Comparison of ENCODE assay signal across 2 cellular contexts in the genomic region with DNA sequence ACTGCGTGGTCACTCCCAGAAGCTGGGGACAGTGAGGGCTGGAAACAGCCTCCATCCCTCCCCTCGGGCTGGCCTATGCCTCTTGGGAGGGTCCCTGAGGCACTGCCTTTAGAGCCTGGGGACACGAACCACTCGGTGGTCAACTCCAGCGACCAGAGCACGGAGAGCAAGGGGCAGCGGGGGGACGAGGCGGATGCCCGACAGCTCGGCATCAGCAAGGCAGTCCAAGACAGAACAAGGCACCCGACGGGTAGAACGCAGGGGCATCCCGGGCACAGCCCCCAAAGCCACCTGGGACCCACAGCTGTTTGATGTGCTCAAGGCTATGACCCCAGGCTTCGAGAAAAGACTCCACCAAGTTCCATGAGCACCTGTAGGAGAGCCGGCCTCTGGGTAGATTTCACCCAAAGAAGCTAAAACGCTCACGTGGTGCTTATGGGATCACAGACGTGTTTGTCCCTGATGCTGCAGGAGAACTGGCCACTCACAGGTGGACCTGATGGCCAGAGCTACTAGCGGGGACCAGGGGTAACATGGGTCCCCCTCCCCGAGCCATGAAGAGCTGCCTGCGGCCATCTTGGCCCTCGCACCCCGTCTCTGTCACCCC.
A peak's percentile ranks its signal among the peaks of the same experiment; 100 is the strongest.
TF ChIP-seq lines count a peak whose summit lies in the region.

No MANE protein-coding gene starts in this region.

TF ChIP-seq in HepG2, 621 proteins besides CTCF, POLR2A, EP300 and RAD21:
- TF ChIP-seq ZNF687 (CRISPR knock-in tag; IDR thresholded peaks at IDR 0.05) (0 out of 2 replicates have a peak, but pooled peaks have one; percentile 7), ELF4 (CRISPR knock-in tag; IDR thresholded peaks at IDR 0.05; ENCODE audit: borderline replicate concordance) (no peak)

TF ChIP-seq in GM23338, 12 proteins besides CTCF, POLR2A, EP300 and RAD21:
- no peak for TF ChIP-seq STAT1 (IDR thresholded peaks at IDR 0.05; ENCODE audit: unreplicated experiment)
- no peak for TF ChIP-seq REST (IDR thresholded peaks at IDR 0.05; ENCODE audit: unreplicated experiment)
